Comparison of ENCODE assay signal across 8 cellular contexts in the genomic region with DNA sequence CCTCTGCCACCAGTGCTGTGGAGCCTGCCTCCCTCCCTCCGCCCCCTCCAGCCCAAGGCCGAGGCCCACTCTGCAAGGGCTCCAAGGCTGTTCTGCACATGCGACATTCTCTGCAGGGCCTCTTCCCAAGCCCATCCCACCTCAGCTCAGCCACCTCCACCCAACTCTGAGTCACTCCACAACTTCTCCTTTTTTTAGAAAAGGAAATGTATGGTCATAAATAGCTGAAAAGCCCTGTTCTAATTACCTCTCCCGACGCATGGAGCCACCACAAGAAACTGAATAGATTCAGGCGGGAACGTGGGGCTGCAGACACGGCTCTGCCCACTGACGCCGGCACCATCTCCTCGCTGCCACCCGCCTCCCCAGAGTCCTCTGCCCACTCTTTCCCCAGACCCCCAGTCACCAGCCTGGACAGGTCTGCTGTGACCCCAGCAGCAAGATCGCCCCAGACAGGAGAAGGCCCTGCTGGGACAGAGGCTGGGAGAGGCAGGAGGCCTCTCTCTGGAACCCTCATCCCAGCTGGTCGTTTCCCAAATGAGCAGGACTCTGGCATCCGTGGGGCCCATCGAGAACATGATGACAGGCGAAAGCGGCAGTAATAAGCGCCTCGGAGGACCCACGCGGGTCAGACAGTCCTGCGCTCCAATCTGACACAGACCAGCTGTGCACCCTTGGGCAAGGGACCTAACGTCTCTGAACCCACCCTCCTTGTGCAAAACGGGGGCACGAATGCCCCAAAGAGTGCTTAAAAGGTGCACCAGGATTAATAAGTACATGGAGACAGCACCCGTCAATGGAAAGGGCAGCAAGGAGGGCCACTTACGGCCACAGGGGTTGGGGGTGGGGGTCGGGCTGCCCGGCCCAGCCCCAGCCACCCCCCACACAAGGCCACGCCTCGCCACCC.
A peak's percentile ranks its signal among the peaks of the same experiment; 100 is the strongest.
DNase-seq lines count a peak whose midpoint lies in the region; ATAC-seq, FAIRE-seq and TF ChIP-seq lines count a peak whose summit lies in the region.

No MANE protein-coding gene starts in this region.

- H3K27ac Mint-ChIP-seq in brain: peak overlapping the region; percentile 83 to 96 (median 88)

- H3K27me3 ChIP-seq in lower lobe of right lung (ENCODE audit: low read depth): no peaks in the 10 kb centered on the region

- TF ChIP-seq CTCF in brain (conservative IDR thresholded peaks at IDR 0.05): no peak
- no peak for TF ChIP-seq CTCF in lower lobe of right lung (IDR thresholded peaks at IDR 0.05)

- peaks cover 8% of the 10 kb centered on the region for H3K36me3 Mint-ChIP-seq in brain

- peak; percentile 94 for DNase-seq in AG20443 (ENCODE audit: low spot score)
- peak; percentile 74 for DNase-seq in HTR-8/SVneo (ENCODE audit: insufficient read length, low spot score)
- DNase-seq in lower lobe of right lung: peak; percentile 72
- DNase-seq in urothelium cell line (ENCODE audit: low spot score): peak; percentile 90
- DNase-seq in NK-92 treated with Interleukin-12 subunit alpha and Interleukin-12 subunit beta, amount 100 ng/mL, for 24 hours (lab: John Stamatoyannopoulos, UW): no peak
- no peak for DNase-seq in stimulated activated CD4-positive, alpha-beta T cell treated with anti-CD3 and anti-CD28 coated beads, Interleukin-2, amount 100 ng/mL, for 48 hours
- DNase-seq in NCI-H82 (lab: John Stamatoyannopoulos, UW): no peak

- peaks cover 62% of the 10 kb centered on the region for H3K4me1 Mint-ChIP-seq in brain

- peak overlapping the region; percentile 16 for H3K4me3 ChIP-seq in lower lobe of right lung

- ATAC-seq in lower lobe of right lung: peak; percentile 75 to 78

- H3K27ac ChIP-seq in lower lobe of right lung: peak overlapping the region; percentile 79

- peaks cover 20% of the 10 kb centered on the region for H3K4me1 ChIP-seq in lower lobe of right lung

- peaks cover 7% of the 10 kb centered on the region for H3K27me3 Mint-ChIP-seq in brain

- peak overlapping the region in 4 of 5 experiments; percentile 0 to 42 (median 32) for H3K4me3 Mint-ChIP-seq in brain

- H3K9me3 Mint-ChIP-seq in brain: peaks cover 1 to 15% (median 11%) of the 10 kb centered on the region in 5 experiments

- intact Hi-C loops in lower lobe of right lung (cut with DNase I): no loop called here

- peaks cover 2% of the 10 kb centered on the region for H3K36me3 ChIP-seq in lower lobe of right lung

- peak; percentile 63 for FAIRE-seq in HTR-8/SVneo (lab: Jason Lieb, UNC)
- FAIRE-seq in urothelium cell line (lab: Jason Lieb, UNC): no peak

- no peaks in the 10 kb centered on the region for H3K9me3 ChIP-seq in lower lobe of right lung

Comparison
In these comparisons a context has a peak if more than half of its experiments do, and no peak if none do; other contexts are left out.
1. DNase-seq: peak in AG20443 (single experiment), HTR-8/SVneo (single experiment), lower lobe of right lung (single experiment) and urothelium cell line (single experiment); none in NK-92 treated with Interleukin-12 subunit alpha and Interleukin-12 subunit beta, amount 100 ng/mL, for 24 hours (single experiment), stimulated activated CD4-positive, alpha-beta T cell treated with anti-CD3 and anti-CD28 coated beads, Interleukin-2, amount 100 ng/mL, for 48 hours (0 of 2) and NCI-H82 (single experiment).